In genomic region chr3:49460188-49460885, GRCh38 we compare ENCODE assay signal across 29 cellular contexts. TPM values are rescaled to one million over a fixed set of nuclear protein-coding genes. Genes with fewer than 3 reads are reported as not detected.
DNase-seq lines count a peak whose midpoint lies in the region; ATAC-seq, FAIRE-seq and TF ChIP-seq lines count a peak whose summit lies in the region.
"Had no signal": no experiment of that assay in that cellular context is flagged by ENCODE, and none has a peak within 500 bp of the region (broad histone marks: within the 10 kb centered on the region; RNA-seq: fewer than 3 reads in every experiment).

No MANE protein-coding gene starts in this region.

- peak; percentile 4 for FAIRE-seq in HepG2 (lab: Jason Lieb, UNC)
- FAIRE-seq: A204.1, GM12891, HTR-8/SVneo had no signal

- H3K4me3 ChIP-seq in HepG2 (replicated peaks in 1 of 3; ENCODE audit: insufficient read depth in 1 of 3, low read depth in 2 of 3, low read length in 3 of 3) (peak overlapping the region in 1 of 3 experiments; percentile 41; a peak in 1 of 6 replicates), right lobe of liver (no peak overlapping the region), upper lobe of left lung (no peak overlapping the region)
- H3K4me3 ChIP-seq: colonic mucosa, left lung, psoas muscle, spleen, upper lobe of right lung had no signal

- TF ChIP-seq RAD21 in HepG2 (CRISPR knock-in tag; IDR thresholded peaks at IDR 0.05): no peak

- 0% methylated on average over 1 of the region's 2 CpGs for WGBS in HepG2 (ENCODE audit: low lambda C conversion rate)
- no CpG with 5 or more reads among the region's 2 CpGs for WGBS in right lobe of liver (ENCODE audit: insufficient coverage, low coverage, low lambda C conversion rate, missing lambda C conversion rate)
- WGBS in upper lobe of left lung, 2 donors: 92% methylated on average over 1 to 2 of the region's 2 CpGs

- 0 out of 2 replicates have a peak overlapping the region, but pooled peaks have one; percentile 5 for H3K9ac ChIP-seq in HepG2 (ENCODE audit: insufficient read depth, low read depth, low read length)

- no TSS peak for BruUV-seq in HepG2 (replicated peaks; lab: Mats Ljungman, UMichigan)

- H3K27me3 Mint-ChIP-seq in nephron (ENCODE audit: low read depth): peaks cover 4% of the 10 kb centered on the region
- H3K27me3 Mint-ChIP-seq in activated naive CD8-positive, alpha-beta T cell treated with anti-CD3 and anti-CD28 coated beads for 36 hours: no peaks in the 10 kb centered on the region

- no peaks in the 10 kb centered on the region for H3K36me3 Mint-ChIP-seq in nephron (ENCODE audit: low read depth)
- no peaks in the 10 kb centered on the region for H3K36me3 Mint-ChIP-seq in activated naive CD8-positive, alpha-beta T cell treated with anti-CD3 and anti-CD28 coated beads for 36 hours
- H3K36me3 Mint-ChIP-seq: brain had no signal

- peak overlapping the region; percentile 73 for H3K4me2 ChIP-seq in HepG2 (ENCODE audit: low read depth, low read length)

- TF ChIP-seq EP300 in HepG2 (IDR thresholded peaks at IDR 0.05; ENCODE audit: low read depth in 2 of 2, low read length in 2 of 2): no peak
- no peak for TF ChIP-seq EP300 in HepG2 (CRISPR knock-in tag; IDR thresholded peaks at IDR 0.05; ENCODE audit: borderline replicate concordance)
- no peak for TF ChIP-seq EP300 in upper lobe of left lung (IDR thresholded peaks at IDR 0.05)

- peaks cover 54% of the 10 kb centered on the region for H3K4me1 Mint-ChIP-seq in nephron
- H3K4me1 Mint-ChIP-seq in activated naive CD8-positive, alpha-beta T cell treated with anti-CD3 and anti-CD28 coated beads for 36 hours: no peaks in the 10 kb centered on the region

- H2AFZ ChIP-seq in HepG2 (ENCODE audit: low read length): no peak overlapping the region

- H3K79me2 ChIP-seq in HepG2 (ENCODE audit: insufficient read depth, low read length): no peaks in the 10 kb centered on the region

- H3K27ac Mint-ChIP-seq in nephron: peak overlapping the region; percentile 78 to 97 (median 95)
- H3K27ac Mint-ChIP-seq in activated naive CD8-positive, alpha-beta T cell treated with anti-CD3 and anti-CD28 coated beads for 36 hours: no peak overlapping the region

- intact Hi-C loops in HepG2 (cut with micrococcal nuclease; ENCODE audit: unreplicated experiment): no loop called here
- intact Hi-C loops in right lobe of liver (cut with DNase I): no loop called here

- H3K9me3 Mint-ChIP-seq in nephron: no peaks in the 10 kb centered on the region
- H3K9me3 Mint-ChIP-seq in activated naive CD8-positive, alpha-beta T cell treated with anti-CD3 and anti-CD28 coated beads for 36 hours: no peaks in the 10 kb centered on the region
- H3K9me3 Mint-ChIP-seq: HFFc6, neural crest cell had no signal

- H3K4me1 ChIP-seq in HepG2 (ENCODE audit: insufficient read depth, low read length): peaks cover 75% of the 10 kb centered on the region
- H3K4me1 ChIP-seq in right lobe of liver: peaks cover 0 to 1% (median 0%) of the 10 kb centered on the region in 4 donors
- H3K4me1 ChIP-seq in upper lobe of left lung: peaks cover 14 to 41% (median 23%) of the 10 kb centered on the region in 4 donors

- no peak for TF ChIP-seq CTCF in HepG2 (CRISPR knock-in tag; IDR thresholded peaks at IDR 0.05)
- TF ChIP-seq CTCF in right lobe of liver (IDR thresholded peaks at IDR 0.05): no peak
- no peak for TF ChIP-seq CTCF in nephron (IDR thresholded peaks at IDR 0.05; ENCODE audit: unreplicated experiment in 3 of 3)
- TF ChIP-seq CTCF in upper lobe of left lung (IDR thresholded peaks at IDR 0.05): no peak

- H4K20me1 ChIP-seq in HepG2 (ENCODE audit: insufficient read depth, low read length): no peaks in the 10 kb centered on the region

- ATAC-seq in HepG2: peak; percentile 42
- ATAC-seq in right lobe of liver: no peak
- no peak for ATAC-seq in upper lobe of left lung (ENCODE audit: low FRiP score in 2 of 2)
- ATAC-seq: psoas muscle had no signal

- H3K36me3 ChIP-seq in HepG2 (replicated peaks in 1 of 2; ENCODE audit: control insufficient read depth in 1 of 2, insufficient read depth in 2 of 2, low read length in 2 of 2) (no peaks in the 10 kb centered on the region), right lobe of liver (no peaks in the 10 kb centered on the region), upper lobe of left lung (no peaks in the 10 kb centered on the region)
- H3K36me3 ChIP-seq: BE2C, colonic mucosa, left lung, spleen, upper lobe of right lung had no signal

- H3K4me3 Mint-ChIP-seq in nephron: no peak overlapping the region
- no peak overlapping the region for H3K4me3 Mint-ChIP-seq in activated naive CD8-positive, alpha-beta T cell treated with anti-CD3 and anti-CD28 coated beads for 36 hours
- H3K4me3 Mint-ChIP-seq: HFFc6, neural crest cell had no signal

- H3K9me3 ChIP-seq in HepG2 (ENCODE audit: low read length): no peaks in the 10 kb centered on the region
- no peaks in the 10 kb centered on the region for H3K9me3 ChIP-seq in right lobe of liver
- no peaks in the 10 kb centered on the region for H3K9me3 ChIP-seq in upper lobe of left lung
- H3K9me3 ChIP-seq: BE2C, colonic mucosa, left lung, psoas muscle, spleen, upper lobe of right lung had no signal

- CTCF ChIA-PET in HepG2 (lab: Yijun Ruan, JAX; ENCODE audit: low intra/inter-chr PET ratio, low total read pairs): no interaction called here

- in situ Hi-C loops in HepG2 (cut with HindIII; ENCODE audit: extremely low pct_ligation_motif_present, low pct_unique_long_range_greater_than_20kb): no loop called here

- POLR2A ChIA-PET in HepG2 (lab: Yijun Ruan, JAX): interaction anchor here (0.6 to 3.3 kb wide), 5 partner anchors 10 to 213 kb away, joined by 3 to 36 read pairs (median 5); partner anchors contain the start of genes DAG1 and GPX1

- H3K27me3 ChIP-seq in HepG2 (ENCODE audit: control insufficient read depth in 1 of 2, insufficient read depth in 2 of 2, low read length in 2 of 2): no peaks in the 10 kb centered on the region
- H3K27me3 ChIP-seq in right lobe of liver: no peaks in the 10 kb centered on the region
- no peaks in the 10 kb centered on the region for H3K27me3 ChIP-seq in upper lobe of left lung
- H3K27me3 ChIP-seq: BE2C, colonic mucosa, left lung, spleen, upper lobe of right lung had no signal

- DNase-seq in HepG2 (ENCODE audit: low spot score) (no peak), right lobe of liver (no peak), cerebellar cortex (ENCODE audit: low spot score) (peak; percentile 17), upper lobe of left lung (no peak), SW480 (ENCODE audit: low spot score) (no peak)
- no peak for DNase-seq in stimulated activated CD4-positive, alpha-beta T cell treated with anti-CD3 and anti-CD28 coated beads, Interleukin-12 subunit alpha, Interleukin-12 subunit beta, amount 100 ng/mL, for 4 hours
- DNase-seq in activated naive CD8-positive, alpha-beta T cell treated with anti-CD3 and anti-CD28 coated beads for 36 hours: no peak
- DNase-seq: activated CD4-positive, alpha-beta T cell treated with anti-CD3 and anti-CD28 coated beads, Interleukin-2, amount 50 U/mL, for 1 hour; activated effector memory CD4-positive, alpha-beta T cell treated with Interleukin-2 at 50 U/mL for 16 hours; BE2C; colonic mucosa; head of caudate nucleus; HFFc6; left lung; NCI-H1092; NCI-H2029 treated with DMSO at 0.1 percent for 48 hours; NCI-H226; NCI-H82; spleen; stimulated activated CD4-positive, alpha-beta T cell treated with anti-CD3 and anti-CD28 coated beads, Interleukin-4, amount 100 ng/mL, for 24 hours; T-helper 2 cell; upper lobe of right lung had no signal

- TF ChIP-seq POLR2A in HepG2 (IDR thresholded peaks at IDR 0.05; ENCODE audit: insufficient read depth in 1 of 2, low read depth in 2 of 2, low read length in 2 of 2) (no peak), right lobe of liver (IDR thresholded peaks at IDR 0.05) (no peak), upper lobe of left lung (IDR thresholded peaks at IDR 0.05) (no peak)

- H3K27ac ChIP-seq in HepG2 (ENCODE audit: extremely low read length, insufficient read depth, low read length) (no peak overlapping the region), right lobe of liver (no peak overlapping the region), upper lobe of left lung (peak overlapping the region in 3 of 4 donors; percentile 76 to 83 (median 79))
- H3K27ac ChIP-seq: colonic mucosa, psoas muscle, upper lobe of right lung had no signal

RNA-seq across cellular contexts. Expression of gene DAG1, which starts 9.7 kb away (rescaled TPM):
- total RNA-seq in HepG2 (2016; rRNA removed; fragmentation: Illumina TruSeq; extraction: Trizol): 26.0 and 50.4 TPM in 2 replicates
- 7.6 and 8.6 TPM in 2 replicates for total RNA-seq in HepG2 (2016; cell fraction: cytosol; rRNA removed; fragmentation: Illumina TruSeq; extraction: Trizol; ENCODE audit: low read depth)
- total RNA-seq in HepG2 (2016; cell fraction: insoluble cytoplasmic fraction; rRNA removed; fragmentation: Illumina TruSeq; extraction: Trizol): 23.1 and 46.3 TPM in 2 replicates
- total RNA-seq in HepG2 (2016; cell fraction: membrane; rRNA removed; fragmentation: Illumina TruSeq; extraction: Trizol): 16.0 and 18.5 TPM in 2 replicates
- 65.8 and 74.0 TPM in 2 replicates for total RNA-seq in HepG2 (2016; cell fraction: nucleus; rRNA removed; fragmentation: Illumina TruSeq; extraction: Trizol)
- polyA plus RNA-seq in HepG2 (2011; rRNA removed): 47.3 and 49.4 TPM in 2 replicates
- polyA plus RNA-seq in HepG2 (2011; cell fraction: cytosol; rRNA removed): 28.9 and 29.7 TPM in 2 replicates
- polyA plus RNA-seq in HepG2 (2011; cell fraction: nucleus; rRNA removed): 24.1 and 25.2 TPM in 2 replicates
- 16.5 and 18.8 TPM in 2 replicates for polyA plus RNA-seq in HepG2 (2012)
- 3.2 and 3.4 TPM in 2 replicates for polyA plus RNA-seq in HepG2 (2016; cell fraction: cytosol; fragmentation: Illumina TruSeq; extraction: Trizol; ENCODE audit: low read depth)
- polyA plus RNA-seq in HepG2 (2016; cell fraction: insoluble cytoplasmic fraction; fragmentation: Illumina TruSeq; extraction: Trizol; ENCODE audit: low read depth): 25.3 and 29.2 TPM in 2 replicates
- 8.3 and 8.4 TPM in 2 replicates for polyA plus RNA-seq in HepG2 (2016; cell fraction: membrane; fragmentation: Illumina TruSeq; extraction: Trizol; ENCODE audit: low read depth)
- polyA plus RNA-seq in HepG2 (2016; cell fraction: nucleus; fragmentation: Illumina TruSeq; extraction: Trizol; ENCODE audit: insufficient read depth, low read depth): 93.4 and 97.1 TPM in 2 replicates
- 198 and 220 TPM in 2 replicates for polyA minus RNA-seq in HepG2 (2011; rRNA and poly(A)+ RNA removed; ENCODE audit: low replicate concordance)
- polyA minus RNA-seq in HepG2 (2011; cell fraction: cytosol; rRNA and poly(A)+ RNA removed): 39.7 and 54.7 TPM in 2 replicates
- polyA minus RNA-seq in HepG2 (2011; cell fraction: nucleus; rRNA and poly(A)+ RNA removed): 16.2 and 17.4 TPM in 2 replicates
- 10 to 100 TPM; 54.5 to 92.5 (median 65.2) TPM for total RNA-seq in right lobe of liver
- total RNA-seq in upper lobe of left lung: 100 to 1,000 TPM in 1 of 6 donors, 10 to 100 TPM in 5; 22.0 to 104 (median 73.5) TPM
- 10 to 100 TPM; 10.8 to 12.3 TPM for total RNA-seq in activated naive CD8-positive, alpha-beta T cell treated with anti-CD3 and anti-CD28 coated beads for 36 hours

RNA-seq across cellular contexts. Expression of gene NICN1, which starts 31.2 kb away (rescaled TPM):
- total RNA-seq in HepG2 (2016; rRNA removed; fragmentation: Illumina TruSeq; extraction: Trizol) (9.0 and 11.0 TPM in 2 replicates), right lobe of liver (10 to 100 TPM in 2 of 6 experiments, 1 to 10 TPM in 4; 2.2 to 13.1 (median 8.3) TPM), upper lobe of left lung (10 to 100 TPM in 2 of 6 donors, 1 to 10 TPM in 4; 1.0 to 23.9 (median 8.0) TPM)
- total RNA-seq in HepG2 (2016; cell fraction: cytosol; rRNA removed; fragmentation: Illumina TruSeq; extraction: Trizol; ENCODE audit: low read depth): 0.51 and 0.62 TPM in 2 replicates
- total RNA-seq in HepG2 (2016; cell fraction: insoluble cytoplasmic fraction; rRNA removed; fragmentation: Illumina TruSeq; extraction: Trizol): 8.7 and 10.9 TPM in 2 replicates
- total RNA-seq in HepG2 (2016; cell fraction: membrane; rRNA removed; fragmentation: Illumina TruSeq; extraction: Trizol): 2.2 and 2.6 TPM in 2 replicates
- total RNA-seq in HepG2 (2016; cell fraction: nucleus; rRNA removed; fragmentation: Illumina TruSeq; extraction: Trizol): 5.7 and 7.5 TPM in 2 replicates
- 18.7 and 21.1 TPM in 2 replicates for polyA plus RNA-seq in HepG2 (2011; rRNA removed)
- polyA plus RNA-seq in HepG2 (2011; cell fraction: cytosol; rRNA removed): 8.1 and 9.1 TPM in 2 replicates
- polyA plus RNA-seq in HepG2 (2011; cell fraction: nucleus; rRNA removed): 161 and 166 TPM in 2 replicates
- polyA plus RNA-seq in HepG2 (2012): 10.1 and 10.5 TPM in 2 replicates
- 0.82 and 1.3 TPM in 2 replicates for polyA plus RNA-seq in HepG2 (2016; cell fraction: cytosol; fragmentation: Illumina TruSeq; extraction: Trizol; ENCODE audit: low read depth)
- 13.5 and 14.4 TPM in 2 replicates for polyA plus RNA-seq in HepG2 (2016; cell fraction: insoluble cytoplasmic fraction; fragmentation: Illumina TruSeq; extraction: Trizol; ENCODE audit: low read depth)
- 3.7 and 4.2 TPM in 2 replicates for polyA plus RNA-seq in HepG2 (2016; cell fraction: membrane; fragmentation: Illumina TruSeq; extraction: Trizol; ENCODE audit: low read depth)
- 14.6 and 14.9 TPM in 2 replicates for polyA plus RNA-seq in HepG2 (2016; cell fraction: nucleus; fragmentation: Illumina TruSeq; extraction: Trizol; ENCODE audit: insufficient read depth, low read depth)
- polyA minus RNA-seq in HepG2 (2011; rRNA and poly(A)+ RNA removed; ENCODE audit: low replicate concordance): 14.5 and 30.0 TPM in 2 replicates
- polyA minus RNA-seq in HepG2 (2011; cell fraction: cytosol; rRNA and poly(A)+ RNA removed): 9.4 and 10.9 TPM in 2 replicates
- 8.9 and 11.8 TPM in 2 replicates for polyA minus RNA-seq in HepG2 (2011; cell fraction: nucleus; rRNA and poly(A)+ RNA removed)
- total RNA-seq in activated naive CD8-positive, alpha-beta T cell treated with anti-CD3 and anti-CD28 coated beads for 36 hours: 1 to 10 TPM; 7.3 to 8.7 TPM

RNA-seq across cellular contexts. Expression of gene AMT, which starts 38.1 kb away (rescaled TPM):
- total RNA-seq in HepG2 (2016; rRNA removed; fragmentation: Illumina TruSeq; extraction: Trizol) (32.5 and 35.3 TPM in 2 replicates), right lobe of liver (10 to 100 TPM in 5 of 6 experiments, 1 to 10 TPM in 1; 8.4 to 52.0 (median 31.3) TPM), upper lobe of left lung (10 to 100 TPM in 3 of 6 donors, 1 to 10 TPM in 3; 2.3 to 59.7 (median 11.4) TPM)
- 12.9 and 16.7 TPM in 2 replicates for total RNA-seq in HepG2 (2016; cell fraction: cytosol; rRNA removed; fragmentation: Illumina TruSeq; extraction: Trizol; ENCODE audit: low read depth)
- total RNA-seq in HepG2 (2016; cell fraction: insoluble cytoplasmic fraction; rRNA removed; fragmentation: Illumina TruSeq; extraction: Trizol): 33.2 and 38.6 TPM in 2 replicates
- total RNA-seq in HepG2 (2016; cell fraction: membrane; rRNA removed; fragmentation: Illumina TruSeq; extraction: Trizol): 16.9 and 22.1 TPM in 2 replicates
- total RNA-seq in HepG2 (2016; cell fraction: nucleus; rRNA removed; fragmentation: Illumina TruSeq; extraction: Trizol): 22.8 and 23.3 TPM in 2 replicates
- polyA plus RNA-seq in HepG2 (2011; rRNA removed): 59.0 and 59.2 TPM in 2 replicates
- 37.6 and 44.9 TPM in 2 replicates for polyA plus RNA-seq in HepG2 (2011; cell fraction: cytosol; rRNA removed)
- 201 and 205 TPM in 2 replicates for polyA plus RNA-seq in HepG2 (2011; cell fraction: nucleus; rRNA removed)
- polyA plus RNA-seq in HepG2 (2012): 19.8 and 30.2 TPM in 2 replicates
- polyA plus RNA-seq in HepG2 (2016; cell fraction: cytosol; fragmentation: Illumina TruSeq; extraction: Trizol; ENCODE audit: low read depth): 8.3 and 9.4 TPM in 2 replicates
- polyA plus RNA-seq in HepG2 (2016; cell fraction: insoluble cytoplasmic fraction; fragmentation: Illumina TruSeq; extraction: Trizol; ENCODE audit: low read depth): 36.2 and 36.3 TPM in 2 replicates
- polyA plus RNA-seq in HepG2 (2016; cell fraction: membrane; fragmentation: Illumina TruSeq; extraction: Trizol; ENCODE audit: low read depth): 14.7 and 18.6 TPM in 2 replicates
- polyA plus RNA-seq in HepG2 (2016; cell fraction: nucleus; fragmentation: Illumina TruSeq; extraction: Trizol; ENCODE audit: insufficient read depth, low read depth): 57.5 and 61.4 TPM in 2 replicates
- 0.72 and 63.8 TPM in 2 replicates for polyA minus RNA-seq in HepG2 (2011; rRNA and poly(A)+ RNA removed; ENCODE audit: low replicate concordance)
- polyA minus RNA-seq in HepG2 (2011; cell fraction: cytosol; rRNA and poly(A)+ RNA removed): 17.1 and 17.9 TPM in 2 replicates
- polyA minus RNA-seq in HepG2 (2011; cell fraction: nucleus; rRNA and poly(A)+ RNA removed): 21.5 and 23.1 TPM in 2 replicates
- 1 to 10 TPM in 1 of 2 experiments, under 1 TPM in 1; 0.42 to 2.0 TPM for total RNA-seq in activated naive CD8-positive, alpha-beta T cell treated with anti-CD3 and anti-CD28 coated beads for 36 hours

RNA-seq across cellular contexts. Expression of gene TCTA, which starts 48.1 kb away (rescaled TPM):
- total RNA-seq in HepG2 (2016; rRNA removed; fragmentation: Illumina TruSeq; extraction: Trizol) (6.7 and 8.3 TPM in 2 replicates), right lobe of liver (10 to 100 TPM; 15.9 to 26.0 (median 19.4) TPM), upper lobe of left lung (10 to 100 TPM; 21.8 to 52.3 (median 39.5) TPM)
- total RNA-seq in HepG2 (2016; cell fraction: cytosol; rRNA removed; fragmentation: Illumina TruSeq; extraction: Trizol; ENCODE audit: low read depth): 3.9 and 5.0 TPM in 2 replicates
- total RNA-seq in HepG2 (2016; cell fraction: insoluble cytoplasmic fraction; rRNA removed; fragmentation: Illumina TruSeq; extraction: Trizol): 7.2 and 7.8 TPM in 2 replicates
- 10.0 and 10.7 TPM in 2 replicates for total RNA-seq in HepG2 (2016; cell fraction: membrane; rRNA removed; fragmentation: Illumina TruSeq; extraction: Trizol)
- 5.5 and 6.8 TPM in 2 replicates for total RNA-seq in HepG2 (2016; cell fraction: nucleus; rRNA removed; fragmentation: Illumina TruSeq; extraction: Trizol)
- polyA plus RNA-seq in HepG2 (2011; rRNA removed): 13.2 and 14.0 TPM in 2 replicates
- 11.5 and 14.0 TPM in 2 replicates for polyA plus RNA-seq in HepG2 (2011; cell fraction: cytosol; rRNA removed)
- polyA plus RNA-seq in HepG2 (2011; cell fraction: nucleus; rRNA removed): 8.3 and 12.0 TPM in 2 replicates
- polyA plus RNA-seq in HepG2 (2012): 6.6 and 7.1 TPM in 2 replicates
- polyA plus RNA-seq in HepG2 (2016; cell fraction: cytosol; fragmentation: Illumina TruSeq; extraction: Trizol; ENCODE audit: low read depth): 6.2 and 6.7 TPM in 2 replicates
- 10.5 and 11.0 TPM in 2 replicates for polyA plus RNA-seq in HepG2 (2016; cell fraction: insoluble cytoplasmic fraction; fragmentation: Illumina TruSeq; extraction: Trizol; ENCODE audit: low read depth)
- polyA plus RNA-seq in HepG2 (2016; cell fraction: membrane; fragmentation: Illumina TruSeq; extraction: Trizol; ENCODE audit: low read depth): 11.6 and 12.6 TPM in 2 replicates
- 15.5 and 16.4 TPM in 2 replicates for polyA plus RNA-seq in HepG2 (2016; cell fraction: nucleus; fragmentation: Illumina TruSeq; extraction: Trizol; ENCODE audit: insufficient read depth, low read depth)
- 21.6 and 54.5 TPM in 2 replicates for polyA minus RNA-seq in HepG2 (2011; rRNA and poly(A)+ RNA removed; ENCODE audit: low replicate concordance)
- 3.4 and 4.5 TPM in 2 replicates for polyA minus RNA-seq in HepG2 (2011; cell fraction: cytosol; rRNA and poly(A)+ RNA removed)
- 11.6 and 15.8 TPM in 2 replicates for polyA minus RNA-seq in HepG2 (2011; cell fraction: nucleus; rRNA and poly(A)+ RNA removed)
- total RNA-seq in activated naive CD8-positive, alpha-beta T cell treated with anti-CD3 and anti-CD28 coated beads for 36 hours: 10 to 100 TPM; 10.2 to 10.5 TPM

RNA-seq across cellular contexts. Expression of gene RHOA, which starts 48.6 kb away (rescaled TPM):
- total RNA-seq in HepG2 (2016; rRNA removed; fragmentation: Illumina TruSeq; extraction: Trizol) (177 and 258 TPM in 2 replicates), right lobe of liver (100 to 1,000 TPM; 142 to 251 (median 171) TPM), upper lobe of left lung (100 to 1,000 TPM; 206 to 611 (median 456) TPM)
- 50.5 and 58.1 TPM in 2 replicates for total RNA-seq in HepG2 (2016; cell fraction: cytosol; rRNA removed; fragmentation: Illumina TruSeq; extraction: Trizol; ENCODE audit: low read depth)
- total RNA-seq in HepG2 (2016; cell fraction: insoluble cytoplasmic fraction; rRNA removed; fragmentation: Illumina TruSeq; extraction: Trizol): 183 and 252 TPM in 2 replicates
- 129 and 135 TPM in 2 replicates for total RNA-seq in HepG2 (2016; cell fraction: membrane; rRNA removed; fragmentation: Illumina TruSeq; extraction: Trizol)
- total RNA-seq in HepG2 (2016; cell fraction: nucleus; rRNA removed; fragmentation: Illumina TruSeq; extraction: Trizol): 83.6 and 89.9 TPM in 2 replicates
- polyA plus RNA-seq in HepG2 (2011; rRNA removed): 117 and 131 TPM in 2 replicates
- polyA plus RNA-seq in HepG2 (2011; cell fraction: cytosol; rRNA removed): 162 and 178 TPM in 2 replicates
- polyA plus RNA-seq in HepG2 (2011; cell fraction: nucleus; rRNA removed): 76.7 and 78.5 TPM in 2 replicates
- polyA plus RNA-seq in HepG2 (2012): 241 and 267 TPM in 2 replicates
- polyA plus RNA-seq in HepG2 (2016; cell fraction: cytosol; fragmentation: Illumina TruSeq; extraction: Trizol; ENCODE audit: low read depth): 79.3 and 88.5 TPM in 2 replicates
- polyA plus RNA-seq in HepG2 (2016; cell fraction: insoluble cytoplasmic fraction; fragmentation: Illumina TruSeq; extraction: Trizol; ENCODE audit: low read depth): 399 and 414 TPM in 2 replicates
- 155 and 170 TPM in 2 replicates for polyA plus RNA-seq in HepG2 (2016; cell fraction: membrane; fragmentation: Illumina TruSeq; extraction: Trizol; ENCODE audit: low read depth)
- polyA plus RNA-seq in HepG2 (2016; cell fraction: nucleus; fragmentation: Illumina TruSeq; extraction: Trizol; ENCODE audit: insufficient read depth, low read depth): 173 and 175 TPM in 2 replicates
- polyA minus RNA-seq in HepG2 (2011; rRNA and poly(A)+ RNA removed; ENCODE audit: low replicate concordance): 235 and 368 TPM in 2 replicates
- polyA minus RNA-seq in HepG2 (2011; cell fraction: cytosol; rRNA and poly(A)+ RNA removed): 201 and 223 TPM in 2 replicates
- polyA minus RNA-seq in HepG2 (2011; cell fraction: nucleus; rRNA and poly(A)+ RNA removed): 42.7 and 56.9 TPM in 2 replicates
- total RNA-seq in activated naive CD8-positive, alpha-beta T cell treated with anti-CD3 and anti-CD28 coated beads for 36 hours: 100 to 1,000 TPM; 414 to 420 TPM

Comparison
In these comparisons a context has a peak if more than half of its experiments do, and no peak if none do; other contexts are left out.
1. H3K27ac ChIP-seq: peak in upper lobe of left lung (3 of 4); none in HepG2 (single experiment) and right lobe of liver (0 of 3).